In the genomic region with DNA sequence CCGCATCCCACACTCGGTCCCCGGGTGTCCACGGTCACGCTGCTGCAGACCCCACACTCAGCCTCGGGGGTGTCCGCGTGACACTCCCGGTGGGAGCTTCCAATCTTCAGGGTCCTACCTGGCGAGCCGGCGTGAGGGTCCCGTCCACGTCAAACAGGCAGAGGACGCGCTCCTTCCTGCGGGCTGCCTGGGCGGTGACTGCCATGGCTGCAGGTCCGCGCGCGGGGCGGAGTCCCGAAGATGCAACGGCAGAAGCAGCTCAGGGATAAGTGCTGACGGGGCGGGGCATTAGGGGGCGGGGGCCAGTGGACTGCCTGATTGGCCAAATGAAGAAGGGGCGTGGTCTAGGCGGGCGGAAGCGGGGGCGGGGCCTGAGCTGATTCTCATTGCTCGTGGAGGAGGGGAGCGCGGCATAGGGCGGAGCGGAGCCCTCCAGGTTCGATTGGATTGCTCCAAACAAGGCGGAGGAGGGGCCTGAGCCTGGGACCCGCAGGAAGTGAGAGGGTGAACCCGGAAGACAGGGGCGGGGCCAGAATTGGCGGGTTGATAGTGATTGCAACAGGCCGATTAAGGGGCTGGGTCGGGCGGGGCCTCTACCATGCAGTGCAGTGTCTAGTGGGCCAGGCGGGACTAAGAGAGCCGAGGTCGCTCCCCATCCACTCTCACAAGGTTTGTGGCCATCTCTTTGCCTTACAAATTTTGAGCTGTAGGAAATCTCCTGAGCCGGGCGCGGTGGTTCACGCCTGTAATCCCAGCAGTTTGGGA, we compare ENCODE assay signal across 8 cellular contexts. TPM values are rescaled to one million over a fixed set of nuclear protein-coding genes. Genes with fewer than 3 reads are reported as not detected.
A peak's percentile ranks its signal among the peaks of the same experiment; 100 is the strongest.
DNase-seq lines count a peak whose midpoint lies in the region; ATAC-seq and TF ChIP-seq lines count a peak whose summit lies in the region.

A gene (minus strand): TSS at position 240 of the 765 bp plus-strand sequence. CDS start 35 bp downstream, at position 205.

- H3K9me3 ChIP-seq in SU-DHL-6 (ENCODE audit: insufficient read depth, low read length) (no peaks in the 10 kb centered on the region), ovary (no peaks in the 10 kb centered on the region), thyroid gland (no peaks in the 10 kb centered on the region)

- no peaks in the 10 kb centered on the region for H3F3A ChIP-seq in SU-DHL-6 (ENCODE audit: insufficient read depth)

- WGBS in ovary, 3 donors = 0 to 1% (median 1%) methylated on average over 50 to 54 of the region's 54 CpGs
- WGBS in thyroid gland, 2 donors = 2 to 3% methylated on average over 21 to 23 of the region's 54 CpGs

- no peaks in the 10 kb centered on the region for H4K20me1 ChIP-seq in SU-DHL-6 (ENCODE audit: low read depth, low read length)

- H3K4me1 ChIP-seq in ovary (ENCODE audit: insufficient read depth) (peaks cover 4% of the 10 kb centered on the region), thyroid gland (peaks cover 5 to 10% of the 10 kb centered on the region in 2 donors)

- peaks cover 9% of the 10 kb centered on the region for H3K4me1 Mint-ChIP-seq in activated naive CD8-positive, alpha-beta T cell treated with anti-CD3 and anti-CD28 coated beads, Interleukin-2, amount 10 ng/mL, durations not matched to agents 7 days and 5 days

- POLR2A ChIA-PET in activated naive CD8-positive, alpha-beta T cell treated with anti-CD3 and anti-CD28 coated beads, Interleukin-2, amount 10 ng/mL, durations not matched to agents 7 days and 5 days (lab: Charles Lee) = interaction anchor here (0.6 to 4.4 kb wide), 34 partner anchors 8 to 771 kb away, joined by 3 to 91 read pairs (median 4); a partner anchor contains a TSS

- H3K79me2 ChIP-seq in SU-DHL-6 (ENCODE audit: insufficient read depth, low read length) = peaks cover 8% of the 10 kb centered on the region; the same call in 1 of the 2 replicates

- H3K4me3 ChIP-seq in SU-DHL-6 (ENCODE audit: insufficient read depth, low read length, poor library complexity, severe bottlenecking) = peak within 1 kb of the TSS; percentile 85
- H3K4me3 ChIP-seq in ovary = peak within 1 kb of the TSS; percentile 87
- peak within 1 kb of the TSS; percentile 62 to 80 (median 66) for H3K4me3 ChIP-seq in thyroid gland (replicated peaks in 1 of 3)

- peak; percentile 96 for DNase-seq in NCI-H128 (lab: John Stamatoyannopoulos, UW; ENCODE audit: unreplicated experiment)
- DNase-seq in activated naive CD8-positive, alpha-beta T cell treated with anti-CD3 and anti-CD28 coated beads, Interleukin-2, amount 10 ng/mL, durations not matched to agents 7 days and 5 days = peak; percentile 98
- DNase-seq in Right ventricle myocardium inferior (ENCODE audit: missing footprints) = peak; percentile 100
- DNase-seq in ovary = peak; percentile 100
- peak; percentile 100 for DNase-seq in thyroid gland

- no peaks in the 10 kb centered on the region for H3K9me2 ChIP-seq in SU-DHL-6 (replicated peaks; ENCODE audit: insufficient read depth, low read length)

- no peaks in the 10 kb centered on the region for H3K27me3 Mint-ChIP-seq in activated naive CD8-positive, alpha-beta T cell treated with anti-CD3 and anti-CD28 coated beads, Interleukin-2, amount 10 ng/mL, durations not matched to agents 7 days and 5 days

- peak within 1 kb of the TSS; percentile 92 for H3K4me3 Mint-ChIP-seq in activated naive CD8-positive, alpha-beta T cell treated with anti-CD3 and anti-CD28 coated beads, Interleukin-2, amount 10 ng/mL, durations not matched to agents 7 days and 5 days

- peak within 1 kb of the TSS; percentile 92 for H3K27ac Mint-ChIP-seq in activated naive CD8-positive, alpha-beta T cell treated with anti-CD3 and anti-CD28 coated beads, Interleukin-2, amount 10 ng/mL, durations not matched to agents 7 days and 5 days

- TF ChIP-seq CTCF in SU-DHL-6 (IDR thresholded peaks at IDR 0.05; ENCODE audit: insufficient read depth, low read length, poor library complexity, severe bottlenecking) (no peak), ovary (IDR thresholded peaks at IDR 0.05) (no peak), thyroid gland (IDR thresholded peaks at IDR 0.05) (no peak)

- peak within 1 kb of the TSS; percentile 57; the same call in 1 of the 2 replicates for H3K27ac ChIP-seq in SU-DHL-6 (ENCODE audit: low read depth, low read length)
- peak within 1 kb of the TSS; percentile 47 to 58 for H3K27ac ChIP-seq in ovary
- peak within 1 kb of the TSS in 2 of 3 donors; percentile 29 to 38 for H3K27ac ChIP-seq in thyroid gland

- intact Hi-C loops in Right ventricle myocardium inferior (cut with DNase I) (loop anchor here (2.0 kb wide), 1 partner anchor 31 kb away; a partner anchor contains a TSS), ovary (cut with DNase I) (loop anchor here in 1 of 4 donors (10.0 kb wide), 1 partner anchor 45 kb away; a partner anchor contains a TSS), thyroid gland (cut with DNase I) (loop anchor here (10.0 kb wide), 1 partner anchor 195 kb away; no protein-coding TSS in a partner anchor)

- peak within 1 kb of the TSS; percentile 90 for H2AFZ ChIP-seq in SU-DHL-6 (ENCODE audit: low read depth, low read length, severe bottlenecking)

- peak within 1 kb of the TSS; percentile 91 for H3K4me2 ChIP-seq in SU-DHL-6 (ENCODE audit: low read depth, low read length, poor library complexity, severe bottlenecking)

- TF ChIP-seq POLR2A in GM10847 (IDR thresholded peaks at IDR 0.05; ENCODE audit: extremely low read depth, insufficient read length) (peak; percentile 83), ovary (IDR thresholded peaks at IDR 0.05) (peak; percentile 94), thyroid gland (IDR thresholded peaks at IDR 0.05) (peak in 1 of 2 donors; percentile 71)

- H3K27me3 ChIP-seq in SU-DHL-6 (ENCODE audit: low read length) (no peaks in the 10 kb centered on the region), ovary (no peaks in the 10 kb centered on the region), thyroid gland (no peaks in the 10 kb centered on the region)

- H3K36me3 Mint-ChIP-seq in activated naive CD8-positive, alpha-beta T cell treated with anti-CD3 and anti-CD28 coated beads, Interleukin-2, amount 10 ng/mL, durations not matched to agents 7 days and 5 days = peaks cover 2% of the 10 kb centered on the region

- ATAC-seq in HG02678 (IDR thresholded peaks at IDR 0.05; ENCODE audit: unreplicated experiment) (peak; percentile 96), Right ventricle myocardium inferior (peak; percentile 99)
- ATAC-seq in activated naive CD8-positive, alpha-beta T cell treated with anti-CD3 and anti-CD28 coated beads, Interleukin-2, amount 10 ng/mL, durations not matched to agents 7 days and 5 days (ENCODE audit: low read depth) = peak; percentile 95

- no peak for TF ChIP-seq EP300 in ovary (IDR thresholded peaks at IDR 0.05)

- H3K9ac ChIP-seq in SU-DHL-6 (ENCODE audit: low read length) = peak within 1 kb of the TSS; percentile 92

- no peaks in the 10 kb centered on the region for H3K9me3 Mint-ChIP-seq in activated naive CD8-positive, alpha-beta T cell treated with anti-CD3 and anti-CD28 coated beads, Interleukin-2, amount 10 ng/mL, durations not matched to agents 7 days and 5 days

- H3K36me3 ChIP-seq in SU-DHL-6 (ENCODE audit: low read length) (no peaks in the 10 kb centered on the region), ovary (no peaks in the 10 kb centered on the region), thyroid gland (no peaks in the 10 kb centered on the region)

RNA-seq across cellular contexts. Expression of the gene that starts here (rescaled TPM):
- total RNA-seq in activated naive CD8-positive, alpha-beta T cell treated with anti-CD3 and anti-CD28 coated beads, Interleukin-2, amount 10 ng/mL, durations not matched to agents 7 days and 5 days = 10 to 100 TPM; 39.0 to 42.9 TPM
- total RNA-seq in Right ventricle myocardium inferior (16.2 TPM), ovary (10 to 100 TPM; 40.5 to 68.6 (median 55.7) TPM), thyroid gland (10 to 100 TPM; 17.7 to 26.1 (median 23.8) TPM)
- 10 to 100 TPM; 19.9 to 76.6 TPM for polyA plus RNA-seq in ovary

Comparison
In these comparisons a context has a peak if more than half of its experiments do, and no peak if none do; other contexts are left out.
1. Peak in every context shown above with its lines: DNase-seq, ATAC-seq, H3K4me3 ChIP-seq and H3K27ac ChIP-seq.